9 cellular contexts compared by ENCODE assay signal in the genomic region with DNA sequence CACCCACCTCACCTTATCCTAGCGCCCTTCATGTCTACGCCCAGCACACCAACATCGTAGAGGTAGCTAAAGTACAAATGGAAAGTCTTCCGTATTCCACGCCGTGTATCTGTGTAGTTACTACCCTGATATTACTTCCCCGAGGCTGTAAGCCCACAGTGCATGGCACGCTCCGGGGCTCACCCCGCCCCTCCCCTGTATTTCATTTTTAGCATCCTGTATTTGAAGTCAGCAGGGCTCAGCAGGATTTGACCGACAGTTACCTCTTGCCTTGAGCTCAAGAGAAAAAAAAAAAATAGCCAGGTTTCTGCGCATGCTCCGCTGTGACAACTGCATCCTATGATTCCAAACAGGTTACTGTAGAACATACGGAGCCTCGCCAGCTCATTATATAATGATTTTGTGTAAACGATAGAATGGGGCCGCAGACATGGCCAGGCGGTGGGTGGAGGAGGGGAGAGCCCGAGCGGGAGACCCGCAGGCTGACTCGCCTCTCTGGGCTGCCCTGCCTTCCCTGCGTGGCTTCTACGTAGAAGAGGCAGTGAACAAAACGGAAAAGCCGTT. TPM values are rescaled to one million over a fixed set of nuclear protein-coding genes. Genes with fewer than 3 reads are reported as not detected.
DNase-seq lines count a peak whose midpoint lies in the region; TF ChIP-seq lines count a peak whose summit lies in the region.
"Had no signal": no experiment of that assay in that cellular context is flagged by ENCODE, and none has a peak within 500 bp of the region (broad histone marks: within the 10 kb centered on the region; RNA-seq: fewer than 3 reads in every experiment).

No MANE protein-coding gene starts in this region.

- peak overlapping the region; percentile 65 for H3K4me3 ChIP-seq in mononuclear cell (ENCODE audit: low read length)
- H3K4me3 ChIP-seq: SJCRH30 had no signal

- H3K9me3 ChIP-seq in mononuclear cell (ENCODE audit: low read depth, low read length), result no peaks in the 10 kb centered on the region
- H3K9me3 ChIP-seq: SJCRH30 had no signal

- no peaks in the 10 kb centered on the region for H3K27me3 ChIP-seq in mononuclear cell (ENCODE audit: insufficient read depth, low read length)

- no peaks in the 10 kb centered on the region for H3K27me3 Mint-ChIP-seq in activated T-cell treated with anti-CD3 and anti-CD28 coated beads, Interleukin-2, amount 50 U/mL, for 24 hours

- DNase-seq in DMS 273 (lab: John Stamatoyannopoulos, UW; ENCODE audit: unreplicated experiment) (peak; percentile 89), HEK293T (ENCODE audit: extremely low spot score) (peak; percentile 74), NCI-H526 (lab: John Stamatoyannopoulos, UW) (peak; percentile 89 to 94), erythroblast (lab: John Stamatoyannopoulos, UW) (peak; percentile 76 to 82), stromal cell of bone marrow (ENCODE audit: low read depth) (peak; percentile 41), OCI-M1 (lab: John Stamatoyannopoulos, UW) (no peak)
- peak; percentile 77 for DNase-seq in activated T-cell treated with anti-CD3 and anti-CD28 coated beads, Interleukin-2, amount 50 U/mL, for 24 hours

- H3K4me1 Mint-ChIP-seq in activated T-cell treated with anti-CD3 and anti-CD28 coated beads, Interleukin-2, amount 50 U/mL, for 24 hours (ENCODE audit: low read depth), result peaks cover 35% of the 10 kb centered on the region

- CTCF ChIA-PET in HEK293T (lab: Yijun Ruan, JAX), result interaction anchor here (1.2 kb wide), 2 partner anchors 14 to 17 kb away, joined by 3 to 4 read pairs; no protein-coding TSS in a partner anchor

- H3K4me3 Mint-ChIP-seq in activated T-cell treated with anti-CD3 and anti-CD28 coated beads, Interleukin-2, amount 50 U/mL, for 24 hours, result peak overlapping the region; percentile 79

- peaks cover 3% of the 10 kb centered on the region for H3K36me3 Mint-ChIP-seq in activated T-cell treated with anti-CD3 and anti-CD28 coated beads, Interleukin-2, amount 50 U/mL, for 24 hours (ENCODE audit: low read depth)

- TF ChIP-seq POLR2A in erythroblast (IDR thresholded peaks at IDR 0.05; ENCODE audit: low read length), result no peak

- H3K4me1 ChIP-seq in mononuclear cell (ENCODE audit: insufficient read depth, low read length), result peaks cover 35% of the 10 kb centered on the region
- H3K4me1 ChIP-seq: SJCRH30 had no signal

- peak overlapping the region; percentile 60 for H3K27ac Mint-ChIP-seq in activated T-cell treated with anti-CD3 and anti-CD28 coated beads, Interleukin-2, amount 50 U/mL, for 24 hours

- H3K9me3 Mint-ChIP-seq in activated T-cell treated with anti-CD3 and anti-CD28 coated beads, Interleukin-2, amount 50 U/mL, for 24 hours, result peaks cover 4% of the 10 kb centered on the region

- POLR2A ChIA-PET in HEK293T (lab: Yijun Ruan, JAX), result interaction anchor here (0.6 to 1.1 kb wide), 6 partner anchors 13 to 443 kb away, joined by 3 to 4 read pairs (median 3); no protein-coding TSS in a partner anchor

TF ChIP-seq in HEK293T, 16 proteins besides CTCF, POLR2A, EP300 and RAD21:
- TF ChIP-seq HDGF (IDR thresholded peaks at IDR 0.05; ENCODE audit: borderline replicate concordance) (no peak), ZNF384 (IDR thresholded peaks at IDR 0.05) (peak; percentile 94), FOXK2 (IDR thresholded peaks at IDR 0.05) (no peak), L3MBTL2 (conservative IDR thresholded peaks at IDR 0.05) (0 out of 2 replicates have a peak, but pooled peaks have one; percentile 15), ARNT (IDR thresholded peaks at IDR 0.05) (no peak), BHLHE40 (IDR thresholded peaks at IDR 0.05; ENCODE audit: borderline replicate concordance) (no peak), TARDBP (IDR thresholded peaks at IDR 0.05) (no peak), SUZ12 (IDR thresholded peaks at IDR 0.05) (no peak)
- TF ChIP-seq, protein P1, sequence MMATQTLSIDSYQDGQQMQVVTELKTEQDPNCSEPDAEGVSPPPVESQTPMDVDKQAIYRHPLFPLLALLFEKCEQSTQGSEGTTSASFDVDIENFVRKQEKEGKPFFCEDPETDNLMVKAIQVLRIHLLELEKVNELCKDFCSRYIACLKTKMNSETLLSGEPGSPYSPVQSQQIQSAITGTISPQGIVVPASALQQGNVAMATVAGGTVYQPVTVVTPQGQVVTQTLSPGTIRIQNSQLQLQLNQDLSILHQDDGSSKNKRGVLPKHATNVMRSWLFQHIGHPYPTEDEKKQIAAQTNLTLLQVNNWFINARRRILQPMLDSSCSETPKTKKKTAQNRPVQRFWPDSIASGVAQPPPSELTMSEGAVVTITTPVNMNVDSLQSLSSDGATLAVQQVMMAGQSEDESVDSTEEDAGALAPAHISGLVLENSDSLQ (IDR thresholded peaks at IDR 0.05), result peak; percentile 79

RNA-seq across cellular contexts. Expression of a gene that starts 1.3 kb away (rescaled TPM):
- total RNA-seq in mononuclear cell, result 33.0 TPM
